ENCODE assay signal across 22 cellular contexts in genomic region chr2:223107825-223108224, GRCh38. TPM values are rescaled to one million over a fixed set of nuclear protein-coding genes. Genes with fewer than 3 reads are reported as not detected.
"Had no signal": no experiment of that assay in that cellular context is flagged by ENCODE, and none has a peak within 500 bp of the region (broad histone marks: within the 10 kb centered on the region; RNA-seq: fewer than 3 reads in every experiment).

No MANE protein-coding gene starts in this region.

- DNase-seq: Kasumi-1, MM.1S, NCI-H1092 treated with DMSO at 0.1 percent for 48 hours, NCI-H1436, NCI-H187, NCI-H2029, NCI-H2081 treated with DMSO at 0.1 percent for 48 hours, NCI-H2171, NCI-H226, NCI-H446, NCI-H510A, NCI-H524 treated with DMSO at 0.1 percent for 48 hours, NCI-H69, NCI-H774, SHP77, SW 1271 had no signal

- H3K36me3 Mint-ChIP-seq: IgD-negative memory B cell had no signal

- H3K4me1 Mint-ChIP-seq: IgD-negative memory B cell had no signal

- H3K4me3 Mint-ChIP-seq: IgD-negative memory B cell had no signal

- H3K27ac Mint-ChIP-seq: IgD-negative memory B cell had no signal

- ATAC-seq: K562 had no signal

- H3K27me3 Mint-ChIP-seq: IgD-negative memory B cell had no signal

- H3K4me3 ChIP-seq: K562, SK-N-MC had no signal

- H3K27ac ChIP-seq: HL-60, KMS-11, RWPE1, SK-N-MC had no signal

RNA-seq across cellular contexts. Expression of gene KCNE4, which starts 55.8 kb away (rescaled TPM):
- total RNA-seq: K562 had no signal
